In the genomic region with DNA sequence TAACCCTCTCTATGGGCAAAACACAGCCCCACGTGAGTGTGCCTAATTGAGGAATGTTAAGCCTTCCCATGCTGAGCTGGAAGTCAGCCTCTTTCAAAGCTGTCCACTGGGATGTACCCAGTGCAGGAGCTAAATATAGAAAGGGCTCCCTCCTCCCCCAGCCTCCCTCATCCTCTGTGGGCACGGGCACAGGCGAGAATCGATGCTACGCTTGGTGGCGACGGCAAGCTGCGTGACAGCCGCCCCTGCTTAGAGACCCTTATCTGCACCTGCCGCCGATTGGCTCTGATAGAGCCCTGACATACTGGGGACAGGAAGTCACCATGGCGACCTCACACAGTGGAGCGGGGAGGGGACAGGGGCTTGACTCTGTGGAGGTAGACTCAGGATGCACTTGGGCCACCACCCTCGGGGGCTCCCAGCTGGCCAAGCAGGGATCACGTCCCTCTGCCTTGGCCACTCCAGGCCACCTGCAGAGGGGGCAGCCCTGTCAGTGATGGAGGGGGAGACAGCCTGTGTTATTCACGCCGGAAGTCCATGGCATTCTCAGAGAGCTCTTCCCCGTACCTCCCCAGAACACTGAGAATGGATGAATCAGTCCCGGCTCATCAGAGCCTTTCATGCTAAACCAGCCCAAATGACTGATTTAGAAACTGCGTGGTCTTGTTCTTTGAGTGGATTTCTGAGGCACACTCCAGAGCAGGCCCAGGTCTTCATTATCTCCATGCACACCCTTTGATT, we compare ENCODE assay signal across 10 cellular contexts.
A peak's percentile ranks its signal among the peaks of the same experiment; 100 is the strongest.
DNase-seq lines count a peak whose midpoint lies in the region; ATAC-seq, FAIRE-seq and TF ChIP-seq lines count a peak whose summit lies in the region.
"Had no signal": no experiment of that assay in that cellular context is flagged by ENCODE, and none has a peak within 500 bp of the region (broad histone marks: within the 10 kb centered on the region; RNA-seq: fewer than 3 reads in every experiment).

No MANE protein-coding gene starts in this region.

- H4K20me1 ChIP-seq in astrocyte (ENCODE audit: insufficient read depth, low read length) = no peaks in the 10 kb centered on the region

- H3K27ac Mint-ChIP-seq in astrocyte (ENCODE audit: unreplicated experiment) (no peak overlapping the region), nephron (peak overlapping the region in 2 of 3 experiments; percentile 44 to 61)
- H3K27ac Mint-ChIP-seq: mesothelial cell of epicardium had no signal

- no peaks in the 10 kb centered on the region for H3K9me3 ChIP-seq in astrocyte (ENCODE audit: insufficient read depth, low read depth, low read length)
- H3K9me3 ChIP-seq: SJSA1 had no signal

- H3K36me3 ChIP-seq in astrocyte (ENCODE audit: insufficient read depth, low read length) = no peaks in the 10 kb centered on the region
- H3K36me3 ChIP-seq: SJSA1 had no signal

- H3K4me1 Mint-ChIP-seq in astrocyte (ENCODE audit: low read depth, unreplicated experiment) = peaks cover 9% of the 10 kb centered on the region
- peaks cover 48% of the 10 kb centered on the region for H3K4me1 Mint-ChIP-seq in nephron
- H3K4me1 Mint-ChIP-seq: mesothelial cell of epicardium had no signal

- H3K36me3 Mint-ChIP-seq in astrocyte (ENCODE audit: low read depth, unreplicated experiment) (no peaks in the 10 kb centered on the region), nephron (ENCODE audit: low read depth) (no peaks in the 10 kb centered on the region)
- H3K36me3 Mint-ChIP-seq: mesothelial cell of epicardium had no signal

- no peak overlapping the region for H3K4me3 ChIP-seq in astrocyte (ENCODE audit: insufficient read depth, low read depth, low read length)
- H3K4me3 ChIP-seq: SJSA1 had no signal

- H3K27ac ChIP-seq in astrocyte (ENCODE audit: low read depth, low read length) = no peak overlapping the region
- H3K27ac ChIP-seq: SJSA1 had no signal

- DNase-seq in DMS153 (lab: John Stamatoyannopoulos, UW) = peak; percentile 74
- peak; percentile 90 to 96 (median 91) for DNase-seq in NCI-H1417 (lab: John Stamatoyannopoulos, UW)
- no peak for DNase-seq in astrocyte (ENCODE audit: low read depth)
- DNase-seq in NCI-H526 treated with DMSO at 0.1 percent for 48 hours (lab: John Stamatoyannopoulos, UW) = no peak
- no peak for DNase-seq in mucosa of gallbladder (ENCODE audit: low spot score)
- DNase-seq in NOMO-1 treated with DMSO at 0.1 percent for 48 hours (lab: John Stamatoyannopoulos, UW; ENCODE audit: unreplicated experiment) = no peak

- peaks cover 3% of the 10 kb centered on the region for H3K27me3 ChIP-seq in astrocyte (ENCODE audit: insufficient read depth, low read length)

- no peak overlapping the region for H3K9ac ChIP-seq in astrocyte (ENCODE audit: low read length)

- H3K4me2 ChIP-seq in astrocyte (ENCODE audit: low read length) = peak overlapping the region; percentile 58

- peaks cover 44% of the 10 kb centered on the region for H3K27me3 Mint-ChIP-seq in astrocyte (ENCODE audit: low read depth, unreplicated experiment)
- peaks cover 3% of the 10 kb centered on the region for H3K27me3 Mint-ChIP-seq in nephron (ENCODE audit: low read depth)

- peak overlapping the region; percentile 61 for H2AFZ ChIP-seq in astrocyte (ENCODE audit: low read depth, low read length)

- TF ChIP-seq CTCF in astrocyte (IDR thresholded peaks at IDR 0.05; ENCODE audit: insufficient read depth, low read depth, low read length) = no peak
- TF ChIP-seq CTCF in nephron (IDR thresholded peaks at IDR 0.05; ENCODE audit: unreplicated experiment in 3 of 3) = no peak

- H3K9me3 Mint-ChIP-seq in astrocyte (ENCODE audit: unreplicated experiment) (no peaks in the 10 kb centered on the region), nephron (no peaks in the 10 kb centered on the region)
- H3K9me3 Mint-ChIP-seq: mesothelial cell of epicardium had no signal

- no peaks in the 10 kb centered on the region for H3K4me1 ChIP-seq in astrocyte (ENCODE audit: insufficient read depth, low read length)
- H3K4me1 ChIP-seq: SJSA1 had no signal

- ATAC-seq in HG03378 (IDR thresholded peaks at IDR 0.05; ENCODE audit: unreplicated experiment) = no peak

- H3K4me3 Mint-ChIP-seq in astrocyte (ENCODE audit: unreplicated experiment) = no peak overlapping the region
- no peak overlapping the region for H3K4me3 Mint-ChIP-seq in nephron
- H3K4me3 Mint-ChIP-seq: mesothelial cell of epicardium had no signal

- no peak for FAIRE-seq in astrocyte (lab: Jason Lieb, UNC)

- no peaks in the 10 kb centered on the region for H3K79me2 ChIP-seq in astrocyte (ENCODE audit: insufficient read depth, low read length)

Comparison
In these comparisons a context has a peak if more than half of its experiments do, and no peak if none do; other contexts are left out.
1. DNase-seq: peak in DMS153 (single experiment) and NCI-H1417 (3 of 3); none in astrocyte (single experiment), NCI-H526 treated with DMSO at 0.1 percent for 48 hours (single experiment), mucosa of gallbladder (single experiment) and NOMO-1 treated with DMSO at 0.1 percent for 48 hours (single experiment).